14 cellular contexts compared by ENCODE assay signal in the genomic region with DNA sequence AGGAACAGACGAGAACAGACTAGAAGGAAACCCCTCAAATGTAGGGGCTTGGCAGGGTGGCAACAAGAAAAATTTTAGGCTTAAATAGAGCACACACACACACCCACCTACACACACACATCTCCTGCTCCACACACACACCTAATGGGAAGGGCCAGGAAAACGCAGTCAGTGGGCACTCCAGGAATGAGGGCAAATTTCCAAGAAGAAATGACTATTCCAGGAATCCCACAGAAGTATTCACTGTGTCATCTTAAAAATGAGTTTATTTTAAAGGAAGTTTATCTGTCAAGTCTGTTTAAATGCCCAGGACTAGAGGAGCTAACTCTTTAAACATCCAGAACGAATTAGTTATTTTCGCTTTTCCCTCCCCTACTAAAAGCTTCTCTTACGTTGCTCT. TPM values are rescaled to one million over a fixed set of nuclear protein-coding genes. Genes with fewer than 3 reads are reported as not detected.
DNase-seq lines count a peak whose midpoint lies in the region; ATAC-seq and TF ChIP-seq lines count a peak whose summit lies in the region.
"Had no signal": no experiment of that assay in that cellular context is flagged by ENCODE, and none has a peak within 500 bp of the region (broad histone marks: within the 10 kb centered on the region; RNA-seq: fewer than 3 reads in every experiment).

No MANE protein-coding gene starts in this region.

- DNase-seq in A172 (ENCODE audit: low spot score) (peak; percentile 88), HCEC 1CT (peak; percentile 42), amniotic stem cell (lab: John Stamatoyannopoulos, UW) (peak; percentile 56), iris pigment epithelial cell (ENCODE audit: low read depth) (peak; percentile 22), GM13976 (ENCODE audit: low spot score) (no peak), NCI-H69 (lab: John Stamatoyannopoulos, UW) (no peak)
- DNase-seq: activated CD8-positive, alpha-beta memory T cell treated with anti-CD3 and anti-CD28 coated beads, Interleukin-2, amount 10 ng/mL, durations not matched to agents 7 days and 5 days; activated naive CD8-positive, alpha-beta T cell treated with anti-CD3 and anti-CD28 coated beads, Interleukin-2, amount 10 ng/mL, durations not matched to agents 7 days and 5 days; NCI-H1417 treated with DMSO at 0.1 percent for 48 hours; NCI-H524; posterior cingulate gyrus; upper lobe of left lung had no signal

- TF ChIP-seq CTCF in GM13976 (IDR thresholded peaks at IDR 0.05; ENCODE audit: borderline replicate concordance, control extremely low read depth, extremely low read depth, insufficient read depth, missing control alignments): no peak

- no peak for ATAC-seq in HG02885 (IDR thresholded peaks at IDR 0.05; ENCODE audit: poor library complexity, unreplicated experiment)
- ATAC-seq in GM18498 (IDR thresholded peaks at IDR 0.05; ENCODE audit: unreplicated experiment): no peak
- ATAC-seq: activated CD8-positive, alpha-beta memory T cell treated with anti-CD3 and anti-CD28 coated beads, Interleukin-2, amount 10 ng/mL, durations not matched to agents 7 days and 5 days had no signal

- in situ Hi-C loops in GM13976 (cut with MboI; ENCODE audit: low sequenced_read_pairs, unreplicated experiment): no loop called here

RNA-seq across cellular contexts. Expression of a gene that starts 13.0 kb away (rescaled TPM):
- 0.69 and 0.77 TPM in 2 replicates for total RNA-seq in A172 (2014; rRNA removed; shearing (Covaris generic))

Comparison
In these comparisons a context has a peak if more than half of its experiments do, and no peak if none do; other contexts are left out.
1. DNase-seq: peak in A172 (single experiment), HCEC 1CT (single experiment), amniotic stem cell (single experiment) and iris pigment epithelial cell (single experiment); none in GM13976 (single experiment) and NCI-H69 (single experiment).